ENCODE assay signal across 11 cellular contexts in the genomic region with DNA sequence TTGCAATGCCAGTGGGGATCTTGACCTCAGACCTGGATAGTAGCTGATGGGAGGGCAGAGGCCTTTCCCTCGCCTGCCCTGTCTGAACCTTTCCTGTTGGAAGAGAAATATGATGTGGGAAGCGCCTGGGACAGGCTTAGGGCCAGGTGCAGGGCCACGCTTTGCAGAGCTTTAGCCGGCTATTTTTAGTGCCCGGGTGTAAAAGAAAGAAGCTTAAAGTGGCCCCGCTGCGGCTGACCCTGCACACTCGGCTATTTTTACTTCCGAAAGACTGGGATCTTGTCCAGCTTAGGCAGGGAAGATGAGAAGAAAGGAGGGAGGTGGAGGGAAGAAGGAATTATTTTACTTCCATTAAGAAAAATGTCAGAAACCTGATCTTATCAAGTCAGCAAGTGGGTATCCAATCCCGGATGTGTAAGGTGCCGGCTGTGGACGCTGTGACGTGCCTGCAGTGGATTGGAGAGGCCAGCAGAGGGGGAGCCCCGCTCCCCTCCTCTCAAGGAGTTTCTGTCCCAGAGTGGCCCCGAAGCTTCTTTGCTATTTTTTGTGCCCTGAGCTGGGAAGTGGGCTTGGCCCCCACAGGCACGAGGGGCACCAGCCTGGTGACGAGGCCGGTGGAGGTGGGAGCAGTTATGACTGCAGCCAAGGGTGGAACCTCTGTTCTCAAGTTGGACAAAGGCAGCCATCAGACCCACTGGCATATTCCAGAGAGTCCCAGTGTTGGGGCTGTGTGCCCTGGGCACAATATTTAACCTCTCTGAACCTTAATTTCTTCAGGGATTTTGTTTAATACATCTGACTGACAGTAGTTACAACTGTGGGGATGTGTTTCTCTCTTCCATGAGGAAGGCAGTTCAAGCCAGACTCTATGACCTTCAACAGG.
A peak's percentile ranks its signal among the peaks of the same experiment; 100 is the strongest.
DNase-seq lines count a peak whose midpoint lies in the region; ATAC-seq and TF ChIP-seq lines count a peak whose summit lies in the region.
"Had no signal": no experiment of that assay in that cellular context is flagged by ENCODE, and none has a peak within 500 bp of the region (broad histone marks: within the 10 kb centered on the region; RNA-seq: fewer than 3 reads in every experiment).

No MANE protein-coding gene starts in this region.

- ATAC-seq in left lung (peak; percentile 87), thoracic aorta (ENCODE audit: insufficient number of reproducible peaks, low FRiP score, low read depth) (no peak), GM18858 (IDR thresholded peaks at IDR 0.05; ENCODE audit: unreplicated experiment) (no peak), GM21717 (IDR thresholded peaks at IDR 0.05; ENCODE audit: unreplicated experiment) (no peak)

- in situ Hi-C loops in brain microvascular endothelial cell (cut with HindIII; ENCODE audit: low pct_ligation_motif_present, low sequenced_read_pairs), result no loop called here

- no peaks in the 10 kb centered on the region for H3K36me3 ChIP-seq in brain microvascular endothelial cell (replicated peaks)
- H3K36me3 ChIP-seq in left lung, result no peaks in the 10 kb centered on the region
- no peaks in the 10 kb centered on the region for H3K36me3 ChIP-seq in thoracic aorta

- H3K27me3 ChIP-seq in brain microvascular endothelial cell (replicated peaks), result no peaks in the 10 kb centered on the region
- no peaks in the 10 kb centered on the region for H3K27me3 ChIP-seq in left lung
- no peaks in the 10 kb centered on the region for H3K27me3 ChIP-seq in thoracic aorta (replicated peaks; ENCODE audit: insufficient read depth)

- no peak overlapping the region for H3K4me3 ChIP-seq in brain microvascular endothelial cell (ENCODE audit: low read depth, low read length)
- no peak overlapping the region for H3K4me3 ChIP-seq in left lung
- peak overlapping the region; percentile 63 for H3K4me3 ChIP-seq in thoracic aorta

- intact Hi-C loops in left lung (cut with DNase I), result no loop called here

- H3K9me3 ChIP-seq in left lung (no peaks in the 10 kb centered on the region), thoracic aorta (no peaks in the 10 kb centered on the region)

- peak; percentile 52 for DNase-seq in DMS 273 (lab: John Stamatoyannopoulos, UW; ENCODE audit: unreplicated experiment)
- DNase-seq in DMS 273 treated with DMSO at 0.1 percent for 48 hours (lab: John Stamatoyannopoulos, UW), result no peak
- DNase-seq in brain microvascular endothelial cell, result no peak
- DNase-seq in left lung, result no peak
- DNase-seq in thoracic aorta (ENCODE audit: low spot score), result no peak
- DNase-seq in hippocampal formation (lab: John Stamatoyannopoulos, UW), result no peak
- DNase-seq: activated naive CD4-positive, alpha-beta T cell treated with anti-CD3 and anti-CD28 coated beads, Interleukin-2, amount 10 ng/mL, durations not matched to agents 7 days and 5 days; NCI-H1092 treated with DMSO at 0.1 percent for 48 hours had no signal

- H3K4me1 ChIP-seq in left lung (peaks cover 0 to 2% of the 10 kb centered on the region in 2 donors), thoracic aorta (ENCODE audit: control insufficient read depth in 1 of 2, low read depth in 2 of 2) (no peaks in the 10 kb centered on the region)

- peak; percentile 10 for TF ChIP-seq CTCF in brain microvascular endothelial cell (IDR thresholded peaks at IDR 0.05; ENCODE audit: low read depth, low read length, missing control alignments)
- TF ChIP-seq CTCF in left lung (IDR thresholded peaks at IDR 0.05), result peak in 1 of 2 donors; percentile 15
- TF ChIP-seq CTCF in thoracic aorta (IDR thresholded peaks at IDR 0.05), result no peak

- H3K27ac ChIP-seq in brain microvascular endothelial cell (no peak overlapping the region), left lung (no peak overlapping the region), thoracic aorta (no peak overlapping the region)
- H3K27ac ChIP-seq: 22Rv1 had no signal
